Comparison of ENCODE assay signal across 16 cellular contexts in the genomic region with DNA sequence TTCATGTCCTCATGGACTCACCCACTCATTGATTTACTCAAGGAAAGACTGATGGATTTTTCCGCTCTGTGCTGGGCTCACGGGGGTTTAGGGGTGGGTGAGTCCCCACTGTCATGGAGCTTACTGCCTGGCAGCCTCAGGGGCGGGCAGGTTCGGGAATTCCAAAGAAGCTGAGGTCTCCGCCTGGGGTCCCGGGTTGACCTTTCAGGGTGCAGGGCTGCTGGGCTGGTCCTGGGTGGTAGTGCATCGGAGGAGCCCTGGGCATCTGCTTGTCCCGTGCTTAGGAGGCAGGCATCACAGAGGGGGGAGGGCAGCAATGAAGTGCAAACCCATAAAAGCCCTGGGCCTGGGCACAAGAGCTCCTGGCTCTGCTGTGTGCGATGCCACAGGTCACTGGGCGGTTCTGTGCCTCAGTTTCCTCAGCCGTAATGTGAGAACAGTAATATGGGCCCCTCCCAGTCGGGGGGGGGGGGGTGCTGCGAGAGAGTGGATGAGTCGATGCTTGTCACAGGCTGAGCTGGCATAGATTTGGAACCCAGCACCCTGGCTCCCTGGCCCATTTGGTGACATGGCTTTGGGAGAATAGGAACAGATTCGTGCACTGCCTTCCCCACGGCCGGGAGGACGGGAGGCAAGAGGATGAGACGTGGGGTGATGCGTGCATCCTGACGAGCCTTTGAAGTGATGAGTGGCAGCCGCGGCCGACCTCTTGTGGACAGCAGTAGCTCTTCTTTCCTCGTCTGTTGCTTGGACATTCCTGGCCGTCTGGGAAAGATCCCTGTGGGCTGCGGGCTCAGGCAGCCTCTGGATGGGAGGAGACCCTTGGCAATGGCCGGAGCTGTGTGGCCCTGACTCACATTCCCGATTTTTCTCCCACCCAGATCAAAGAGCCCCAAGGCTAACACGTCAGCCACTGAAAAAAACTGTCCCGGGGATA. TPM values are rescaled to one million over a fixed set of nuclear protein-coding genes. Genes with fewer than 3 reads are reported as not detected.
A peak's percentile ranks its signal among the peaks of the same experiment; 100 is the strongest.
DNase-seq lines count a peak whose midpoint lies in the region; ATAC-seq and TF ChIP-seq lines count a peak whose summit lies in the region.
"Had no signal": no experiment of that assay in that cellular context is flagged by ENCODE, and none has a peak within 500 bp of the region (broad histone marks: within the 10 kb centered on the region; RNA-seq: fewer than 3 reads in every experiment).

No MANE protein-coding gene starts in this region.

- POLR2A ChIA-PET in activated CD8-positive, alpha-beta T cell treated with anti-CD3 and anti-CD28 coated beads for 36 hours (lab: Charles Lee) = no interaction called here

- peaks cover 2% of the 10 kb centered on the region for H3K9me3 Mint-ChIP-seq in activated CD8-positive, alpha-beta T cell treated with anti-CD3 and anti-CD28 coated beads for 36 hours

- no peak overlapping the region for H3K4me3 Mint-ChIP-seq in activated CD8-positive, alpha-beta T cell treated with anti-CD3 and anti-CD28 coated beads for 36 hours
- H3K4me3 Mint-ChIP-seq: activated CD8-positive, alpha-beta T cell treated with anti-CD3 and anti-CD28 coated beads, Interleukin-2, amount 10 ng/mL, durations not matched to agents 7 days and 5 days; naive thymus-derived CD8-positive, alpha-beta T cell had no signal

- DNase-seq in activated CD8-positive, alpha-beta memory T cell treated with anti-CD3 and anti-CD28 coated beads, Interleukin-2, amount 50 U/mL, for 48 hours = peak; percentile 32
- DNase-seq in activated CD8-positive, alpha-beta memory T cell treated with anti-CD3 and anti-CD28 coated beads, Interleukin-2, amount 50 U/mL, for 4 hours = no peak
- DNase-seq in ecto neural progenitor cell (ENCODE audit: low spot score) = peak; percentile 61
- DNase-seq in left lung = peak; percentile 51 to 64
- DNase-seq in uterus = peak; percentile 28 to 41
- no peak for DNase-seq in NCI-H526 treated with DMSO at 0.1 percent for 48 hours (lab: John Stamatoyannopoulos, UW)
- DNase-seq in activated CD8-positive, alpha-beta T cell treated with anti-CD3 and anti-CD28 coated beads for 36 hours = no peak
- DNase-seq: activated CD8-positive, alpha-beta T cell treated with anti-CD3 and anti-CD28 coated beads, Interleukin-2, amount 10 ng/mL, durations not matched to agents 7 days and 5 days; KG1; naive thymus-derived CD8-positive, alpha-beta T cell; NCI-H2227 treated with DMSO at 0.1 percent for 48 hours; stimulated activated CD4-positive, alpha-beta T cell treated with anti-CD3 and anti-CD28 coated beads, Interleukin-4, amount 100 ng/mL, for 4 hours had no signal

- intact Hi-C loops in left lung (cut with DNase I) (no loop called here), uterus (cut with DNase I; ENCODE audit: low total_unique reads) (no loop called here)
- intact Hi-C loops in activated CD8-positive, alpha-beta T cell treated with anti-CD3 and anti-CD28 coated beads for 36 hours (cut with micrococcal nuclease) = no loop called here

- no peak for TF ChIP-seq POLR2A in uterus (IDR thresholded peaks at IDR 0.05)

- H3K4me3 ChIP-seq in left lung = no peak overlapping the region
- H3K4me3 ChIP-seq in uterus = no peak overlapping the region
- H3K4me3 ChIP-seq: ascending aorta, SK-N-MC, thoracic aorta had no signal

- TF ChIP-seq CTCF in left lung (IDR thresholded peaks at IDR 0.05) (no peak), uterus (IDR thresholded peaks at IDR 0.05) (peak in 2 of 4 experiments; percentile 12 to 35)
- TF ChIP-seq CTCF in activated CD8-positive, alpha-beta T cell treated with anti-CD3 and anti-CD28 coated beads for 36 hours (IDR thresholded peaks at IDR 0.05) = no peak

- no peak overlapping the region for H3K27ac ChIP-seq in left lung
- no peak overlapping the region for H3K27ac ChIP-seq in uterus
- H3K27ac ChIP-seq: ascending aorta, SK-N-MC, thoracic aorta had no signal

- H3K36me3 Mint-ChIP-seq in activated CD8-positive, alpha-beta T cell treated with anti-CD3 and anti-CD28 coated beads for 36 hours (ENCODE audit: low read depth) = no peaks in the 10 kb centered on the region
- H3K36me3 Mint-ChIP-seq: naive thymus-derived CD8-positive, alpha-beta T cell had no signal

- H3K9me3 ChIP-seq in left lung (no peaks in the 10 kb centered on the region), uterus (no peaks in the 10 kb centered on the region)
- H3K9me3 ChIP-seq: ascending aorta, thoracic aorta had no signal

- peak; percentile 47 for ATAC-seq in left lung
- ATAC-seq in GM21717 (IDR thresholded peaks at IDR 0.05; ENCODE audit: unreplicated experiment) = no peak
- no peak for ATAC-seq in activated CD8-positive, alpha-beta T cell treated with anti-CD3 and anti-CD28 coated beads for 36 hours
- ATAC-seq: activated CD8-positive, alpha-beta T cell treated with anti-CD3 and anti-CD28 coated beads, Interleukin-2, amount 10 ng/mL, durations not matched to agents 7 days and 5 days; naive thymus-derived CD8-positive, alpha-beta T cell had no signal

- H3K36me3 ChIP-seq in left lung (no peaks in the 10 kb centered on the region), uterus (no peaks in the 10 kb centered on the region)
- H3K36me3 ChIP-seq: ascending aorta, thoracic aorta had no signal

- no peaks in the 10 kb centered on the region for H3K4me1 Mint-ChIP-seq in activated CD8-positive, alpha-beta T cell treated with anti-CD3 and anti-CD28 coated beads for 36 hours (ENCODE audit: low read depth)
- H3K4me1 Mint-ChIP-seq: naive thymus-derived CD8-positive, alpha-beta T cell had no signal

- H3K4me1 ChIP-seq in left lung (no peaks in the 10 kb centered on the region), uterus (no peaks in the 10 kb centered on the region)
- H3K4me1 ChIP-seq: ascending aorta had no signal

- no peak overlapping the region for H3K27ac Mint-ChIP-seq in activated CD8-positive, alpha-beta T cell treated with anti-CD3 and anti-CD28 coated beads for 36 hours
- H3K27ac Mint-ChIP-seq: activated CD8-positive, alpha-beta T cell treated with anti-CD3 and anti-CD28 coated beads, Interleukin-2, amount 10 ng/mL, durations not matched to agents 7 days and 5 days; naive thymus-derived CD8-positive, alpha-beta T cell had no signal

- H3K27me3 ChIP-seq in left lung (peaks cover 0 to 63% of the 10 kb centered on the region in 2 donors), uterus (no peaks in the 10 kb centered on the region)
- H3K27me3 ChIP-seq: ascending aorta had no signal

- CTCF ChIA-PET in activated CD8-positive, alpha-beta T cell treated with anti-CD3 and anti-CD28 coated beads for 36 hours (lab: Charles Lee) = no interaction called here

- no peaks in the 10 kb centered on the region for H3K27me3 Mint-ChIP-seq in activated CD8-positive, alpha-beta T cell treated with anti-CD3 and anti-CD28 coated beads for 36 hours

RNA-seq across cellular contexts. Expression of a gene that starts 42.0 kb away (rescaled TPM):
- under 1 TPM; 0.06 to 0.08 TPM for total RNA-seq in left lung
- not detected for total RNA-seq in uterus
- not detected for total RNA-seq in activated CD8-positive, alpha-beta T cell treated with anti-CD3 and anti-CD28 coated beads for 36 hours
- total RNA-seq: activated CD8-positive, alpha-beta T cell treated with anti-CD3 and anti-CD28 coated beads, Interleukin-2, amount 10 ng/mL, durations not matched to agents 7 days and 5 days; ascending aorta; naive thymus-derived CD8-positive, alpha-beta T cell had no signal

Comparison
In these comparisons a context has a peak if more than half of its experiments do, and no peak if none do; other contexts are left out.
1. DNase-seq: peak in activated CD8-positive, alpha-beta memory T cell treated with anti-CD3 and anti-CD28 coated beads, Interleukin-2, amount 50 U/mL, for 48 hours (single experiment), ecto neural progenitor cell (single experiment), left lung (2 of 2) and uterus (2 of 2); none in activated CD8-positive, alpha-beta memory T cell treated with anti-CD3 and anti-CD28 coated beads, Interleukin-2, amount 50 U/mL, for 4 hours (single experiment), NCI-H526 treated with DMSO at 0.1 percent for 48 hours (single experiment) and activated CD8-positive, alpha-beta T cell treated with anti-CD3 and anti-CD28 coated beads for 36 hours (single experiment).